In genomic region chr3:13885704-13886010, GRCh38 we compare ENCODE assay signal across 14 cellular contexts. TPM values are rescaled to one million over a fixed set of nuclear protein-coding genes. Genes with fewer than 3 reads are reported as not detected.
DNase-seq lines count a peak whose midpoint lies in the region; ATAC-seq and TF ChIP-seq lines count a peak whose summit lies in the region.
"Had no signal": no experiment of that assay in that cellular context is flagged by ENCODE, and none has a peak within 500 bp of the region (broad histone marks: within the 10 kb centered on the region; RNA-seq: fewer than 3 reads in every experiment).

No MANE protein-coding gene starts in this region.

- peaks cover 22% of the 10 kb centered on the region for H3K4me1 ChIP-seq in CD4-positive, alpha-beta memory T cell (ENCODE audit: insufficient read depth, low read length)

- no peaks in the 10 kb centered on the region for H3K36me3 ChIP-seq in CD4-positive, alpha-beta memory T cell (ENCODE audit: insufficient read depth, low read length)
- H3K36me3 ChIP-seq: BLaER1 had no signal

- intact Hi-C loops in CD4-positive, alpha-beta memory T cell (cut with micrococcal nuclease): loop anchor here (1.0 kb wide), 2 partner anchors 227 to 389 kb away; no protein-coding TSS in a partner anchor

- no peaks in the 10 kb centered on the region for H3K27me3 ChIP-seq in CD4-positive, alpha-beta memory T cell (ENCODE audit: insufficient read depth, low read length)

- ATAC-seq in HG02759 (IDR thresholded peaks at IDR 0.05; ENCODE audit: unreplicated experiment): no peak
- no peak for ATAC-seq in GM21576 (IDR thresholded peaks at IDR 0.05; ENCODE audit: unreplicated experiment)

- H3K9me3 ChIP-seq in CD4-positive, alpha-beta memory T cell (ENCODE audit: control insufficient read depth in 1 of 2, low read length in 2 of 2): no peaks in the 10 kb centered on the region
- H3K9me3 ChIP-seq: SK-N-SH had no signal

- peak overlapping the region in 4 of 7 donors; percentile 1 to 76 (median 67) for H3K27ac Mint-ChIP-seq in CD4-positive, alpha-beta memory T cell

- H3K4me1 Mint-ChIP-seq in CD4-positive, alpha-beta memory T cell: peaks cover 7 to 34% (median 20%) of the 10 kb centered on the region in 4 donors

- peak overlapping the region in 1 of 8 donors; percentile 74 for H3K4me3 Mint-ChIP-seq in CD4-positive, alpha-beta memory T cell

- POLR2A ChIA-PET in CD4-positive, alpha-beta memory T cell (lab: Charles Lee; ENCODE audit: partially characterized antibody): interaction anchor here (1.1 to 2.6 kb wide), 5 partner anchors 20 to 238 kb away, joined by 6 to 14 read pairs (median 7); partner anchors contain the start of genes CHCHD4 and TMEM43

- H3K27me3 Mint-ChIP-seq in CD4-positive, alpha-beta memory T cell: peaks cover 16 to 17% of the 10 kb centered on the region in 2 donors

- peaks cover 0 to 4% (median 0%) of the 10 kb centered on the region in 8 donors for H3K9me3 Mint-ChIP-seq in CD4-positive, alpha-beta memory T cell

- no peak overlapping the region for H3K4me3 ChIP-seq in CD4-positive, alpha-beta memory T cell (ENCODE audit: low read length in 2 of 2)
- H3K4me3 ChIP-seq: BLaER1, GM12878 had no signal

- H3K36me3 Mint-ChIP-seq in CD4-positive, alpha-beta memory T cell: no peaks in the 10 kb centered on the region

- no peak for DNase-seq in CD4-positive, alpha-beta memory T cell
- peak; percentile 28 for DNase-seq in ecto neural progenitor cell (ENCODE audit: low spot score)
- DNase-seq in retina: peak; percentile 9
- DNase-seq in NCI-H1417 (lab: John Stamatoyannopoulos, UW): no peak
- DNase-seq: NCI-H226, Right ventricle myocardium superior had no signal

- CTCF ChIA-PET in CD4-positive, alpha-beta memory T cell (lab: Charles Lee; ENCODE audit: partially characterized antibody): interaction anchor here (0.7 to 21.5 kb wide), 18 partner anchors 9 to 398 kb away, joined by 3 to 996 read pairs (median 6); partner anchors contain the start of genes CHCHD4 and TMEM43

- no peak overlapping the region for H3K27ac ChIP-seq in CD4-positive, alpha-beta memory T cell (ENCODE audit: low read depth, low read length)
- H3K27ac ChIP-seq: BLaER1 had no signal

- peak; percentile 11; the same call in 1 of the 2 replicates for TF ChIP-seq CTCF in LNCAP (IDR thresholded peaks at IDR 0.05)

RNA-seq across cellular contexts. Expression of gene WNT7A, which starts 5.8 kb away (rescaled TPM):
- total RNA-seq in CD4-positive, alpha-beta memory T cell: 10 to 100 TPM; 18.0 to 19.3 TPM
- 1 to 10 TPM; 8.3 to 9.0 TPM for polyA plus RNA-seq in CD4-positive, alpha-beta memory T cell
- total RNA-seq: H1, Right ventricle myocardium superior had no signal
- polyA plus RNA-seq: AG04450, GM12878, SK-N-SH had no signal

Comparison
In these comparisons a context has a peak if more than half of its experiments do, and no peak if none do; other contexts are left out.
1. DNase-seq: peak in ecto neural progenitor cell (single experiment) and retina (single experiment); none in CD4-positive, alpha-beta memory T cell (0 of 5) and NCI-H1417 (0 of 3).